Comparison of ENCODE assay signal across 1 cellular context in genomic region chr17:66235377-66235994, GRCh38.
TF ChIP-seq lines count a peak whose summit lies in the region.

No MANE protein-coding gene starts in this region.

TF ChIP-seq in HepG2, 621 proteins besides CTCF, POLR2A, EP300 and RAD21 (continued from another document and continues in another):
- TF ChIP-seq ZNF281 (CRISPR knock-in tag; IDR thresholded peaks at IDR 0.05; ENCODE audit: borderline replicate concordance) (0 out of 2 replicates have a peak, but pooled peaks have one; percentile 16), MED13 (CRISPR knock-in tag; IDR thresholded peaks at IDR 0.05) (peak; percentile 92; the same call in 1 of the 2 replicates), TBX3 (IDR thresholded peaks at IDR 0.05; ENCODE audit: borderline replicate concordance) (peak; percentile 78; the same call in 1 of the 2 replicates), KAT8 (CRISPR knock-in tag; IDR thresholded peaks at IDR 0.05) (peak; percentile 77), NFKBIZ (CRISPR knock-in tag; IDR thresholded peaks at IDR 0.05) (peak; percentile 83; the same call in 1 of the 2 replicates), KDM2A (CRISPR knock-in tag; IDR thresholded peaks at IDR 0.05; ENCODE audit: borderline replicate concordance, low read depth) (no peak), MIER3 (CRISPR knock-in tag; IDR thresholded peaks at IDR 0.05; ENCODE audit: borderline replicate concordance) (0 out of 2 replicates have a peak, but pooled peaks have one; percentile 61), HNF4A (CRISPR knock-in tag; IDR thresholded peaks at IDR 0.05) (peak; percentile 98), ZNF317 (CRISPR knock-in tag; IDR thresholded peaks at IDR 0.05) (peak; percentile 23; the same call in 1 of the 2 replicates), ATF4 (CRISPR knock-in tag; IDR thresholded peaks at IDR 0.05) (peak in 1 of 2 experiments; percentile 92; a peak in 2 of 4 replicates), NCOA2 (CRISPR knock-in tag; IDR thresholded peaks at IDR 0.05) (peak; percentile 99), HDAC2 (CRISPR knock-in tag; IDR thresholded peaks at IDR 0.05) (peak; percentile 56), BHLHE40 (IDR thresholded peaks at IDR 0.05; ENCODE audit: low read length) (no peak), THAP11 (CRISPR knock-in tag; IDR thresholded peaks at IDR 0.05) (peak; percentile 67), SIN3B (IDR thresholded peaks at IDR 0.05; ENCODE audit: low read length) (no peak), NR2F6 (IDR thresholded peaks at IDR 0.05) (peak; percentile 62), NR2F6 (CRISPR knock-in tag; IDR thresholded peaks at IDR 0.05) (peak; percentile 57; the same call in 1 of the 2 replicates), THRA (CRISPR knock-in tag; IDR thresholded peaks at IDR 0.05; ENCODE audit: borderline replicate concordance) (peak; percentile 66; the same call in 1 of the 2 replicates), KLF16 (CRISPR knock-in tag; IDR thresholded peaks at IDR 0.05) (peak in 1 of 2 experiments; percentile 93; a peak in 2 of 4 replicates), TFDP2 (CRISPR knock-in tag; IDR thresholded peaks at IDR 0.05) (peak; percentile 36; the same call in 1 of the 2 replicates), ZNF761 (CRISPR knock-in tag; conservative IDR thresholded peaks at IDR 0.05) (no peak), HNF1A (IDR thresholded peaks at IDR 0.05; ENCODE audit: low read depth) (peak; percentile 92), HNF1A (CRISPR knock-in tag; IDR thresholded peaks at IDR 0.05; ENCODE audit: borderline replicate concordance) (peak; percentile 53; the same call in 1 of the 2 replicates), FOSL1 (CRISPR knock-in tag; IDR thresholded peaks at IDR 0.05; ENCODE audit: borderline replicate concordance) (no peak), ZNF451 (CRISPR knock-in tag; IDR thresholded peaks at IDR 0.05) (no peak), ZFP1 (CRISPR knock-in tag; IDR thresholded peaks at IDR 0.05) (0 out of 2 replicates have a peak, but pooled peaks have one; percentile 19), HNRNPK (IDR thresholded peaks at IDR 0.05; ENCODE audit: low read depth, low read length, poor library complexity, severe bottlenecking) (no peak), ZNF510 (CRISPR knock-in tag; IDR thresholded peaks at IDR 0.05; ENCODE audit: low read depth) (no peak), ATF1 (CRISPR knock-in tag; IDR thresholded peaks at IDR 0.05) (peak; percentile 46; the same call in 1 of the 2 replicates), THAP9 (CRISPR knock-in tag; IDR thresholded peaks at IDR 0.05; ENCODE audit: borderline replicate concordance) (no peak), SAP130 (CRISPR knock-in tag; IDR thresholded peaks at IDR 0.05; ENCODE audit: low read depth) (peak; percentile 26; the same call in 1 of the 2 replicates), ISL2 (CRISPR knock-in tag; IDR thresholded peaks at IDR 0.05) (peak; percentile 96), ZBED4 (CRISPR knock-in tag; IDR thresholded peaks at IDR 0.05; ENCODE audit: borderline replicate concordance) (no peak), TFDP1 (CRISPR knock-in tag; IDR thresholded peaks at IDR 0.05; ENCODE audit: borderline replicate concordance) (no peak), CEBPB (IDR thresholded peaks at IDR 0.05; ENCODE audit: borderline replicate concordance, low read depth, low read length) (peak; percentile 96), HOMEZ (CRISPR knock-in tag; IDR thresholded peaks at IDR 0.05; ENCODE audit: low read depth) (peak; percentile 44; the same call in 1 of the 2 replicates), SALL1 (CRISPR knock-in tag; IDR thresholded peaks at IDR 0.05) (no peak), NFIB (CRISPR knock-in tag; IDR thresholded peaks at IDR 0.05; ENCODE audit: borderline replicate concordance) (no peak), ASH2L (IDR thresholded peaks at IDR 0.05; ENCODE audit: insufficient read length, low read depth, low read length) (peak; percentile 58), NKX3-1 (CRISPR knock-in tag; IDR thresholded peaks at IDR 0.05) (0 out of 2 replicates have a peak, but pooled peaks have one; percentile 34)
